10 cellular contexts compared by ENCODE assay signal in genomic region chr16:50998411-50998810, GRCh38.
"Had no signal": no experiment of that assay in that cellular context is flagged by ENCODE, and none has a peak within 500 bp of the region (broad histone marks: within the 10 kb centered on the region; RNA-seq: fewer than 3 reads in every experiment).

No MANE protein-coding gene starts in this region.

- H3K27ac Mint-ChIP-seq: HFFc6 had no signal

- H3K4me1 ChIP-seq: HAP-1 had no signal

- H3K36me3 ChIP-seq: HAP-1 had no signal

- H3K9ac ChIP-seq: GM23248 had no signal

- H3K9me3 ChIP-seq: HAP-1 had no signal

- H3K4me3 Mint-ChIP-seq: HFFc6 had no signal

- H3K27ac ChIP-seq: GM23248 had no signal

- H3K4me3 ChIP-seq: GM23248, HAP-1, K562 had no signal

- ATAC-seq: HCT116, K562 had no signal

- H2AFZ ChIP-seq: GM23248 had no signal

- FAIRE-seq: HTR-8/SVneo had no signal

- DNase-seq: GOT3, H7, HFFc6, IMR-90, KG1 had no signal
